ENCODE assay signal across 37 cellular contexts in the genomic region with DNA sequence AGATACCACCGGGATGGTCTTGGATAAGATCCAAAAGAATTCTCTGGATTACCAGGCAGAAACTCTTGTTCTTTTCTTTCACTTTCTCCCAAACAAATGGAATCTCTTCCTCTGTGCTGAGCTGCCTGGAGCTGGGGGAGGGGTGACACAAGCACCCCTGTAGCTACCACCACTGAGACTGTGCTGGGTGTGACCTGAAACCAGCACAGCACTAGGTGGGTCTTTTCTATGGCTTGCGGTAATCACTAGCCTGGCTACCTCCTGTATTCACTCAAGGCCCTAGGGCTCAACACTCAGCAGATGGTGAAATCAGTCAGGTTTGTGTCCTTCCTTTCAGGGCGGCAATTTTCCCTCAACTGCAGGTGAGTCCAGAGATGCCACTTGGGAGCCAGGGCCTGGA.
"Had no signal": no experiment of that assay in that cellular context is flagged by ENCODE, and none has a peak within 500 bp of the region (broad histone marks: within the 10 kb centered on the region; RNA-seq: fewer than 3 reads in every experiment).

No MANE protein-coding gene starts in this region.

- H3K27me3 Mint-ChIP-seq: activated CD4-positive, alpha-beta memory T cell treated with anti-CD3 and anti-CD28 coated beads for 36 hours; activated CD4-positive, alpha-beta T cell treated with anti-CD3 and anti-CD28 coated beads for 36 hours; activated CD4-positive, alpha-beta T cell treated with anti-CD3 and anti-CD28 coated beads, Interleukin-2, amount 10 ng/mL, durations not matched to agents 24 days and 14 days; activated naive CD4-positive, alpha-beta T cell treated with anti-CD3 and anti-CD28 coated beads, Interleukin-2, amount 50 U/mL, for 24 hours; activated naive CD8-positive, alpha-beta T cell treated with anti-CD3 and anti-CD28 coated beads for 36 hours; activated naive CD8-positive, alpha-beta T cell treated with anti-CD3 and anti-CD28 coated beads, Interleukin-2, amount 50 U/mL, for 24 hours; brain had no signal

- H3K4me1 Mint-ChIP-seq: activated CD4-positive, alpha-beta T cell treated with anti-CD3 and anti-CD28 coated beads for 36 hours; activated CD4-positive, alpha-beta T cell treated with anti-CD3 and anti-CD28 coated beads, Interleukin-2, amount 10 ng/mL, durations not matched to agents 24 days and 14 days; activated CD8-positive, alpha-beta memory T cell treated with anti-CD3 and anti-CD28 coated beads, Interleukin-2, amount 10 ng/mL, durations not matched to agents 7 days and 5 days; activated naive CD4-positive, alpha-beta T cell treated with anti-CD3 and anti-CD28 coated beads, Interleukin-2, amount 50 U/mL, for 24 hours; activated naive CD8-positive, alpha-beta T cell treated with anti-CD3 and anti-CD28 coated beads for 36 hours; activated naive CD8-positive, alpha-beta T cell treated with anti-CD3 and anti-CD28 coated beads, Interleukin-2, amount 50 U/mL, for 24 hours; brain had no signal

- H3K27me3 ChIP-seq: adrenal gland, ascending aorta, breast epithelium, cardiac muscle cell, colonic mucosa, esophagus muscularis mucosa, gastrocnemius medialis, heart left ventricle had no signal

- H3K4me3 Mint-ChIP-seq: activated CD4-positive, alpha-beta memory T cell treated with anti-CD3 and anti-CD28 coated beads for 36 hours; activated CD4-positive, alpha-beta T cell treated with anti-CD3 and anti-CD28 coated beads for 36 hours; activated CD4-positive, alpha-beta T cell treated with anti-CD3 and anti-CD28 coated beads, Interleukin-2, amount 10 ng/mL, durations not matched to agents 24 days and 14 days; activated CD8-positive, alpha-beta memory T cell treated with anti-CD3 and anti-CD28 coated beads, Interleukin-2, amount 10 ng/mL, durations not matched to agents 7 days and 5 days; activated CD8-positive, alpha-beta T cell treated with anti-CD3 and anti-CD28 coated beads, Interleukin-2, amount 10 ng/mL, durations not matched to agents 7 days and 5 days; activated naive CD4-positive, alpha-beta T cell treated with anti-CD3 and anti-CD28 coated beads for 36 hours; activated naive CD4-positive, alpha-beta T cell treated with anti-CD3 and anti-CD28 coated beads, Interleukin-2, amount 50 U/mL, for 24 hours; activated naive CD8-positive, alpha-beta T cell treated with anti-CD3 and anti-CD28 coated beads for 36 hours; activated naive CD8-positive, alpha-beta T cell treated with anti-CD3 and anti-CD28 coated beads, Interleukin-2, amount 50 U/mL, for 24 hours; activated T-helper 1 cell treated with anti-CD3 and anti-CD28 coated beads, Interleukin-12 subunit alpha, Interleukin-12 subunit beta, Interleukin-2, Interleukin-4 antibody, amounts not matched to agents 30 ng/mL and 10 ng/mL and 1 ng/mL, durations not matched to agents 14 hours and 24 hours and 36 hours; brain; T-helper 2 cell treated with Interferon-gamma antibody and Interleukin-4, amounts not matched to agents 5 μg/mL and 100 μg/mL, for 36 hours had no signal

- H3K27ac ChIP-seq: adrenal gland, ascending aorta, breast epithelium, cardiac muscle cell, colonic mucosa, esophagus muscularis mucosa, foreskin keratinocyte, gastrocnemius medialis, heart left ventricle, WERI-Rb-1 had no signal

- H3K9me3 ChIP-seq: adrenal gland, ascending aorta, breast epithelium, colonic mucosa, esophagus muscularis mucosa, gastrocnemius medialis had no signal

- H3K36me3 ChIP-seq: adrenal gland, ascending aorta, breast epithelium, cardiac muscle cell, colonic mucosa, esophagus muscularis mucosa, gastrocnemius medialis, heart left ventricle, WERI-Rb-1 had no signal

- ATAC-seq: activated CD4-positive, alpha-beta T cell treated with anti-CD3 and anti-CD28 coated beads for 36 hours; activated CD8-positive, alpha-beta memory T cell treated with anti-CD3 and anti-CD28 coated beads, Interleukin-2, amount 10 ng/mL, durations not matched to agents 7 days and 5 days; activated CD8-positive, alpha-beta T cell treated with anti-CD3 and anti-CD28 coated beads, Interleukin-2, amount 10 ng/mL, durations not matched to agents 7 days and 5 days; activated naive CD8-positive, alpha-beta T cell treated with anti-CD3 and anti-CD28 coated beads, Interleukin-2, amount 50 U/mL, for 24 hours; foreskin keratinocyte; gastrocnemius medialis; heart left ventricle had no signal

- DNase-seq: activated CD4-positive, alpha-beta memory T cell treated with anti-CD3 and anti-CD28 coated beads for 36 hours; activated CD4-positive, alpha-beta T cell treated with anti-CD3 and anti-CD28 coated beads for 36 hours; activated CD4-positive, alpha-beta T cell treated with anti-CD3 and anti-CD28 coated beads, Interleukin-2, amount 10 ng/mL, durations not matched to agents 24 days and 14 days; activated CD4-positive, CD25-positive, alpha-beta regulatory T cell; activated CD4-positive, CD25-positive, alpha-beta regulatory T cell treated with anti-CD3 and anti-CD28 coated beads, Interleukin-2, amount 50 U/mL, for 72 hours; activated CD8-positive, alpha-beta memory T cell treated with anti-CD3 and anti-CD28 coated beads, Interleukin-2, amount 10 ng/mL, durations not matched to agents 7 days and 5 days; activated CD8-positive, alpha-beta memory T cell treated with anti-CD3 and anti-CD28 coated beads, Interleukin-2, amount 50 U/mL, for 4 hours; activated CD8-positive, alpha-beta T cell treated with anti-CD3 and anti-CD28 coated beads, Interleukin-2, amount 10 ng/mL, durations not matched to agents 7 days and 5 days; activated effector memory CD4-positive, alpha-beta T cell treated with anti-CD3 and anti-CD28 coated beads, Interleukin-2, amount 50 U/mL, for 16 hours; activated naive CD4-positive, alpha-beta T cell treated with anti-CD3 and anti-CD28 coated beads for 36 hours; activated naive CD8-positive, alpha-beta T cell treated with anti-CD3 and anti-CD28 coated beads for 36 hours; activated naive CD8-positive, alpha-beta T cell treated with anti-CD3 and anti-CD28 coated beads, Interleukin-2, amount 50 U/mL, for 24 hours; activated T-cell treated with anti-CD3 and anti-CD28 coated beads, Interleukin-2, amount 50 U/mL, for 1 hour; activated T-cell treated with anti-CD3 and anti-CD28 coated beads, Interleukin-2, amount 50 U/mL, for 48 hours; adrenal gland; amygdala; central memory CD4-positive, alpha-beta T cell; cerebellar nuclear complex; colonic mucosa; effector CD8-positive, alpha-beta T cell; erythroblast; foreskin keratinocyte; gastrocnemius medialis; glutamatergic neuron; heart left ventricle; hypothalamus; T1000; WERI-Rb-1 had no signal

- H3K9me3 Mint-ChIP-seq: activated CD4-positive, alpha-beta T cell treated with anti-CD3 and anti-CD28 coated beads, Interleukin-2, amount 10 ng/mL, durations not matched to agents 24 days and 14 days; activated naive CD4-positive, alpha-beta T cell treated with anti-CD3 and anti-CD28 coated beads for 36 hours; activated naive CD4-positive, alpha-beta T cell treated with anti-CD3 and anti-CD28 coated beads, Interleukin-2, amount 50 U/mL, for 24 hours; activated naive CD8-positive, alpha-beta T cell treated with anti-CD3 and anti-CD28 coated beads, Interleukin-2, amount 50 U/mL, for 24 hours; activated T-helper 2 cell treated with anti-CD3 and anti-CD28 coated beads, Interferon-gamma antibody, Interleukin-2, Interleukin-4, amounts not matched to agents 10 μg/mL and 5 μg/mL and 100 μg/mL, durations not matched to agents 14 hours and 24 hours and 36 hours; T-helper 2 cell treated with Interferon-gamma antibody and Interleukin-4, amounts not matched to agents 5 μg/mL and 100 μg/mL, for 36 hours had no signal

- H3K4me3 ChIP-seq: adrenal gland, ascending aorta, breast epithelium, cardiac muscle cell, colonic mucosa, esophagus muscularis mucosa, gastrocnemius medialis, heart left ventricle had no signal

- H3K27ac Mint-ChIP-seq: activated CD4-positive, alpha-beta memory T cell treated with anti-CD3 and anti-CD28 coated beads for 36 hours; activated CD4-positive, alpha-beta T cell treated with anti-CD3 and anti-CD28 coated beads for 36 hours; activated CD4-positive, alpha-beta T cell treated with anti-CD3 and anti-CD28 coated beads, Interleukin-2, amount 10 ng/mL, durations not matched to agents 24 days and 14 days; activated CD8-positive, alpha-beta memory T cell treated with anti-CD3 and anti-CD28 coated beads, Interleukin-2, amount 10 ng/mL, durations not matched to agents 7 days and 5 days; activated CD8-positive, alpha-beta T cell treated with anti-CD3 and anti-CD28 coated beads, Interleukin-2, amount 10 ng/mL, durations not matched to agents 7 days and 5 days; activated naive CD4-positive, alpha-beta T cell treated with anti-CD3 and anti-CD28 coated beads for 36 hours; activated naive CD4-positive, alpha-beta T cell treated with anti-CD3 and anti-CD28 coated beads, Interleukin-2, amount 50 U/mL, for 24 hours; activated naive CD8-positive, alpha-beta T cell treated with anti-CD3 and anti-CD28 coated beads for 36 hours; activated naive CD8-positive, alpha-beta T cell treated with anti-CD3 and anti-CD28 coated beads, Interleukin-2, amount 50 U/mL, for 24 hours; activated T-helper 1 cell treated with anti-CD3 and anti-CD28 coated beads, Interleukin-12 subunit alpha, Interleukin-12 subunit beta, Interleukin-2, Interleukin-4 antibody, amounts not matched to agents 30 ng/mL and 10 ng/mL and 1 ng/mL, durations not matched to agents 14 hours and 24 hours and 36 hours; activated T-helper 2 cell treated with anti-CD3 and anti-CD28 coated beads, Interferon-gamma antibody, Interleukin-2, Interleukin-4, amounts not matched to agents 10 μg/mL and 5 μg/mL and 100 μg/mL, durations not matched to agents 14 hours and 24 hours and 36 hours; brain; T-helper 2 cell treated with Interferon-gamma antibody and Interleukin-4, amounts not matched to agents 5 μg/mL and 100 μg/mL, for 36 hours had no signal

- H3K4me1 ChIP-seq: adrenal gland, ascending aorta, breast epithelium, colonic mucosa, esophagus muscularis mucosa, foreskin keratinocyte, gastrocnemius medialis, heart left ventricle had no signal

- H3K36me3 Mint-ChIP-seq: activated CD4-positive, alpha-beta memory T cell treated with anti-CD3 and anti-CD28 coated beads for 36 hours; activated CD8-positive, alpha-beta memory T cell treated with anti-CD3 and anti-CD28 coated beads, Interleukin-2, amount 10 ng/mL, durations not matched to agents 7 days and 5 days; brain had no signal
